ENCODE assay signal across 24 cellular contexts in the genomic region with DNA sequence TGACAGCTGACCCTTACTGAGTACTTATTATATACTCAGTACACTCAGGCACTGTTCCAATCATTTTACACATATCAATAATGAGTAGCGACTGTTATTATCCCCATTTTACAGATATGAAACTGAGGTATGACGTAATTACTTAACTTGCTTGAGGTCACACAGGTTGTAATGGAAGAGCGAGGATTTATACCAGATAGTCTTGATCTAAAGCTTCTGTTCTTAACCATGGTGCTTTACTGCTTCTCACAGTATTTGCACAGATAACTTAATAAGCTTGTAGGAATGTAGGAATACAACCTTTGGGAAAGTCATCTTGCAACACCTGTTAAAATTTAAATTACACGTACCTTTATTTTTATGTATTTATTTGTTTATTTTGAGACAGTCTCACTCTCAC.
"Had no signal": no experiment of that assay in that cellular context is flagged by ENCODE, and none has a peak within 500 bp of the region (broad histone marks: within the 10 kb centered on the region; RNA-seq: fewer than 3 reads in every experiment).

No MANE protein-coding gene starts in this region.

- ATAC-seq: body of pancreas; heart right ventricle; left ventricle myocardium superior; sciatic nerve; stimulated activated effector memory CD8-positive, alpha-beta T cell treated with anti-CD3 and anti-CD28 coated beads, Interleukin-12 subunit alpha, Interleukin-12 subunit beta, amount 100 ng/mL, for 72 hours had no signal

- H3K9me3 ChIP-seq: adrenal gland, body of pancreas, heart right ventricle, neutrophil, thoracic aorta had no signal

- H3K36me3 ChIP-seq: adrenal gland, heart right ventricle, neutrophil, thoracic aorta had no signal

- H3K27me3 ChIP-seq: adrenal gland, body of pancreas, dorsolateral prefrontal cortex, heart right ventricle, neutrophil had no signal

- DNase-seq: activated CD4-positive, alpha-beta T cell treated with anti-CD3 and anti-CD28 coated beads for 4 hours; activated CD4-positive, alpha-beta T cell treated with anti-CD3 and anti-CD28 coated beads, Interleukin-2, amount 50 U/mL, for 4 hours; activated effector memory CD4-positive, alpha-beta T cell treated with anti-CD3 and anti-CD28 coated beads, Interleukin-2, amount 50 U/mL, for 16 hours; activated naive CD4-positive, alpha-beta T cell treated with anti-CD3 and anti-CD28 coated beads for 36 hours; activated naive CD8-positive, alpha-beta T cell treated with anti-CD3 and anti-CD28 coated beads for 36 hours; adrenal gland; aorta; body of pancreas; dorsolateral prefrontal cortex; effector memory CD4-positive, alpha-beta T cell; foreskin fibroblast; heart right ventricle; left ventricle myocardium superior; naive B cell; nephron progenitor cell; stimulated activated CD4-positive, alpha-beta T cell treated with anti-CD3 and anti-CD28 coated beads, Interleukin-12 subunit alpha, Interleukin-12 subunit beta, amount 100 ng/mL, for 4 hours; stimulated activated CD4-positive, alpha-beta T cell treated with anti-CD3 and anti-CD28 coated beads, Interleukin-4, amount 100 ng/mL, for 24 hours had no signal

- H3K4me1 ChIP-seq: adrenal gland had no signal

- FAIRE-seq: urothelium cell line had no signal

- H3K27ac ChIP-seq: adrenal gland, body of pancreas, coronary artery, dorsolateral prefrontal cortex, heart right ventricle, neutrophil, skin epidermis, thoracic aorta had no signal

- H3K4me3 ChIP-seq: adrenal gland, body of pancreas, coronary artery, dorsolateral prefrontal cortex, heart right ventricle, skin epidermis, thoracic aorta had no signal
